ENCODE assay signal across 1 cellular context in the genomic region with DNA sequence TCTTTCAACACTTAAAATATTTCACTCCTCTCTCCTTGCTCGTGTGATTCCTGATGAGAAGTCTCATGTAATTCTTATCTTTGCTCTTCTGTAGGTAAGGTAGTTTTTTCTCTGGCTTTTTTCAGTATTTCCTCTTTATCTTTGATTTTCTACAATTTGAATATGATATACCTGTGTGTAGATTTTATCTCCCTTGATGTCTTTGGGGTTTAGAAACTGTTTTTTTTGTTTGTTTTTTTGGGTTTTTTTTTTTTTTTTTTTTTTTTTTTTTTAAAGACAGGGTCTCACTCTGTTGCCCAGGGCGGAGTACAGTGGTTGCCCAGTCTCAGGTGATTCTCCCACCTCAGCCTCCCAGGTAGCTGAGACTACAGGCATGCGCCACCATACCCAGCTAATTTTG.
TF ChIP-seq lines count a peak whose summit lies in the region.

No MANE protein-coding gene starts in this region.

TF ChIP-seq in GM23338, 12 proteins besides CTCF, POLR2A, EP300 and RAD21:
- TF ChIP-seq, protein P1, sequence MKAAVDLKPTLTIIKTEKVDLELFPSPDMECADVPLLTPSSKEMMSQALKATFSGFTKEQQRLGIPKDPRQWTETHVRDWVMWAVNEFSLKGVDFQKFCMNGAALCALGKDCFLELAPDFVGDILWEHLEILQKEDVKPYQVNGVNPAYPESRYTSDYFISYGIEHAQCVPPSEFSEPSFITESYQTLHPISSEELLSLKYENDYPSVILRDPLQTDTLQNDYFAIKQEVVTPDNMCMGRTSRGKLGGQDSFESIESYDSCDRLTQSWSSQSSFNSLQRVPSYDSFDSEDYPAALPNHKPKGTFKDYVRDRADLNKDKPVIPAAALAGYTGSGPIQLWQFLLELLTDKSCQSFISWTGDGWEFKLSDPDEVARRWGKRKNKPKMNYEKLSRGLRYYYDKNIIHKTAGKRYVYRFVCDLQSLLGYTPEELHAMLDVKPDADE (IDR thresholded peaks at IDR 0.05): no peak
- TF ChIP-seq CREB1 (CRISPR knock-in tag; IDR thresholded peaks at IDR 0.05; ENCODE audit: low read depth) (no peak), NANOG (IDR thresholded peaks at IDR 0.05; ENCODE audit: borderline replicate concordance) (no peak), EZH2phosphoT487 (IDR thresholded peaks at IDR 0.05; ENCODE audit: unreplicated experiment) (no peak), ZNF331 (CRISPR knock-in tag; IDR thresholded peaks at IDR 0.05; ENCODE audit: low read depth) (no peak), ZNF114 (CRISPR knock-in tag; IDR thresholded peaks at IDR 0.05) (no peak), EZH2 (IDR thresholded peaks at IDR 0.05; ENCODE audit: low read depth, unreplicated experiment) (no peak), POLR2AphosphoS5 (IDR thresholded peaks at IDR 0.05; ENCODE audit: low read depth) (no peak)
- TF ChIP-seq, protein P2, sequence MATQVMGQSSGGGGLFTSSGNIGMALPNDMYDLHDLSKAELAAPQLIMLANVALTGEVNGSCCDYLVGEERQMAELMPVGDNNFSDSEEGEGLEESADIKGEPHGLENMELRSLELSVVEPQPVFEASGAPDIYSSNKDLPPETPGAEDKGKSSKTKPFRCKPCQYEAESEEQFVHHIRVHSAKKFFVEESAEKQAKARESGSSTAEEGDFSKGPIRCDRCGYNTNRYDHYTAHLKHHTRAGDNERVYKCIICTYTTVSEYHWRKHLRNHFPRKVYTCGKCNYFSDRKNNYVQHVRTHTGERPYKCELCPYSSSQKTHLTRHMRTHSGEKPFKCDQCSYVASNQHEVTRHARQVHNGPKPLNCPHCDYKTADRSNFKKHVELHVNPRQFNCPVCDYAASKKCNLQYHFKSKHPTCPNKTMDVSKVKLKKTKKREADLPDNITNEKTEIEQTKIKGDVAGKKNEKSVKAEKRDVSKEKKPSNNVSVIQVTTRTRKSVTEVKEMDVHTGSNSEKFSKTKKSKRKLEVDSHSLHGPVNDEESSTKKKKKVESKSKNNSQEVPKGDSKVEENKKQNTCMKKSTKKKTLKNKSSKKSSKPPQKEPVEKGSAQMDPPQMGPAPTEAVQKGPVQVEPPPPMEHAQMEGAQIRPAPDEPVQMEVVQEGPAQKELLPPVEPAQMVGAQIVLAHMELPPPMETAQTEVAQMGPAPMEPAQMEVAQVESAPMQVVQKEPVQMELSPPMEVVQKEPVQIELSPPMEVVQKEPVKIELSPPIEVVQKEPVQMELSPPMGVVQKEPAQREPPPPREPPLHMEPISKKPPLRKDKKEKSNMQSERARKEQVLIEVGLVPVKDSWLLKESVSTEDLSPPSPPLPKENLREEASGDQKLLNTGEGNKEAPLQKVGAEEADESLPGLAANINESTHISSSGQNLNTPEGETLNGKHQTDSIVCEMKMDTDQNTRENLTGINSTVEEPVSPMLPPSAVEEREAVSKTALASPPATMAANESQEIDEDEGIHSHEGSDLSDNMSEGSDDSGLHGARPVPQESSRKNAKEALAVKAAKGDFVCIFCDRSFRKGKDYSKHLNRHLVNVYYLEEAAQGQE (IDR thresholded peaks at IDR 0.05; ENCODE audit: unreplicated experiment): no peak
- TF ChIP-seq, protein P3, sequence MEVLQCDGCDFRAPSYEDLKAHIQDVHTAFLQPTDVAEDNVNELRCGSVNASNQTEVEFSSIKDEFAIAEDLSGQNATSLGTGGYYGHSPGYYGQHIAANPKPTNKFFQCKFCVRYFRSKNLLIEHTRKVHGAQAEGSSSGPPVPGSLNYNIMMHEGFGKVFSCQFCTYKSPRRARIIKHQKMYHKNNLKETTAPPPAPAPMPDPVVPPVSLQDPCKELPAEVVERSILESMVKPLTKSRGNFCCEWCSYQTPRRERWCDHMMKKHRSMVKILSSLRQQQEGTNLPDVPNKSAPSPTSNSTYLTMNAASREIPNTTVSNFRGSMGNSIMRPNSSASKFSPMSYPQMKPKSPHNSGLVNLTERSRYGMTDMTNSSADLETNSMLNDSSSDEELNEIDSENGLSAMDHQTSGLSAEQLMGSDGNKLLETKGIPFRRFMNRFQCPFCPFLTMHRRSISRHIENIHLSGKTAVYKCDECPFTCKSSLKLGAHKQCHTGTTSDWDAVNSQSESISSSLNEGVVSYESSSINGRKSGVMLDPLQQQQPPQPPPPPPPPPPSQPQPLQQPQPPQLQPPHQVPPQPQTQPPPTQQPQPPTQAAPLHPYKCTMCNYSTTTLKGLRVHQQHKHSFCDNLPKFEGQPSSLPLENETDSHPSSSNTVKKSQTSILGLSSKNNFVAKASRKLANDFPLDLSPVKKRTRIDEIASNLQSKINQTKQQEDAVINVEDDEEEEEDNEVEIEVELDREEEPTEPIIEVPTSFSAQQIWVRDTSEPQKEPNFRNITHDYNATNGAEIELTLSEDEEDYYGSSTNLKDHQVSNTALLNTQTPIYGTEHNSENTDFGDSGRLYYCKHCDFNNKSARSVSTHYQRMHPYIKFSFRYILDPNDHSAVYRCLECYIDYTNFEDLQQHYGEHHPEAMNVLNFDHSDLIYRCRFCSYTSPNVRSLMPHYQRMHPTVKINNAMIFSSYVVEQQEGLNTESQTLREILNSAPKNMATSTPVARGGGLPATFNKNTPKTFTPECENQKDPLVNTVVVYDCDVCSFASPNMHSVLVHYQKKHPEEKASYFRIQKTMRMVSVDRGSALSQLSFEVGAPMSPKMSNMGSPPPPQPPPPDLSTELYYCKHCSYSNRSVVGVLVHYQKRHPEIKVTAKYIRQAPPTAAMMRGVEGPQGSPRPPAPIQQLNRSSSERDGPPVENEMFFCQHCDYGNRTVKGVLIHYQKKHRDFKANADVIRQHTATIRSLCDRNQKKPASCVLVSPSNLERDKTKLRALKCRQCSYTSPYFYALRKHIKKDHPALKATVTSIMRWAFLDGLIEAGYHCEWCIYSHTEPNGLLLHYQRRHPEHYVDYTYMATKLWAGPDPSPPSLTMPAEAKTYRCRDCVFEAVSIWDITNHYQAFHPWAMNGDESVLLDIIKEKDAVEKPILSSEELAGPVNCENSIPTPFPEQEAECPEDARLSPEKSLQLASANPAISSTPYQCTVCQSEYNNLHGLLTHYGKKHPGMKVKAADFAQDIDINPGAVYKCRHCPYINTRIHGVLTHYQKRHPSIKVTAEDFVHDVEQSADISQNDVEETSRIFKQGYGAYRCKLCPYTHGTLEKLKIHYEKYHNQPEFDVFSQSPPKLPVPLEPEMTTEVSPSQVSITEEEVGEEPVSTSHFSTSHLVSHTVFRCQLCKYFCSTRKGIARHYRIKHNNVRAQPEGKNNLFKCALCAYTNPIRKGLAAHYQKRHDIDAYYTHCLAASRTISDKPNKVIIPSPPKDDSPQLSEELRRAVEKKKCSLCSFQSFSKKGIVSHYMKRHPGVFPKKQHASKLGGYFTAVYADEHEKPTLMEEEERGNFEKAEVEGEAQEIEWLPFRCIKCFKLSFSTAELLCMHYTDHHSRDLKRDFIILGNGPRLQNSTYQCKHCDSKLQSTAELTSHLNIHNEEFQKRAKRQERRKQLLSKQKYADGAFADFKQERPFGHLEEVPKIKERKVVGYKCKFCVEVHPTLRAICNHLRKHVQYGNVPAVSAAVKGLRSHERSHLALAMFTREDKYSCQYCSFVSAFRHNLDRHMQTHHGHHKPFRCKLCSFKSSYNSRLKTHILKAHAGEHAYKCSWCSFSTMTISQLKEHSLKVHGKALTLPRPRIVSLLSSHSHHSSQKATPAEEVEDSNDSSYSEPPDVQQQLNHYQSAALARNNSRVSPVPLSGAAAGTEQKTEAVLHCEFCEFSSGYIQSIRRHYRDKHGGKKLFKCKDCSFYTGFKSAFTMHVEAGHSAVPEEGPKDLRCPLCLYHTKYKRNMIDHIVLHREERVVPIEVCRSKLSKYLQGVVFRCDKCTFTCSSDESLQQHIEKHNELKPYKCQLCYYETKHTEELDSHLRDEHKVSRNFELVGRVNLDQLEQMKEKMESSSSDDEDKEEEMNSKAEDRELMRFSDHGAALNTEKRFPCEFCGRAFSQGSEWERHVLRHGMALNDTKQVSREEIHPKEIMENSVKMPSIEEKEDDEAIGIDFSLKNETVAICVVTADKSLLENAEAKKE (CRISPR knock-in tag; IDR thresholded peaks at IDR 0.05): no peak
